1 cellular context compared by ENCODE assay signal in the genomic region with DNA sequence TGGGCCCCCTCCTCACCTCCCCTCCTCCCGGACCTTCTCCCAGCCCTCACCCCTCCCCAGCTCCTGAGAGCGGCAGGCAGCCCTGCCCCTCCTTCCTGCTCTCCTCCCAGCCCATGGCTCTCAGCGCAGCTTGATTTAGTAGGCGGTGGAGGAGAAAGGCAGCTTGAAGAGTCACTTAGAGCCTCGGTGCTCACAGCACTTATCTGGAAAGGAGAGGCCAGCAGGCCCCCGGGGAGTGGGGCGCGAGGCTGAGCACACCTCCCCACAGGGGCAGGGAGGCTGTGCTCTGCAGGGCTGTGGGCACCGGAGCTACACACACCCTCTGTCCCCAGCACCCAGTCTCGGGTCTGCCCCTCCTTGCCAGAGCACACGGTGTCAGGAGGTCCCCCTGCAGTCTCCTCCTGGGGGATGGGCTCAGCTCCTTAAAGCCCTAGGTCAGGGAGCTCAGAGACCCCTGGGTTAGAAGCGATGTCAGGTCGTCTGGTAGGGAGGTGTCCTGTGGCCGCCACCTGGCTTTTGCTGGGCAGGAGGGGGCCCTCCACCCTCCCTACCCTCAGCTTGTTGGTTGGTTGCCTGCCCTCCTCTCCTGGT.
A peak's percentile ranks its signal among the peaks of the same experiment; 100 is the strongest.
TF ChIP-seq lines count a peak whose summit lies in the region.

No MANE protein-coding gene starts in this region.

TF ChIP-seq in K562, 482 proteins besides CTCF, POLR2A, EP300 and RAD21 (continued from another document and continues in another):
- TF ChIP-seq, protein P1, sequence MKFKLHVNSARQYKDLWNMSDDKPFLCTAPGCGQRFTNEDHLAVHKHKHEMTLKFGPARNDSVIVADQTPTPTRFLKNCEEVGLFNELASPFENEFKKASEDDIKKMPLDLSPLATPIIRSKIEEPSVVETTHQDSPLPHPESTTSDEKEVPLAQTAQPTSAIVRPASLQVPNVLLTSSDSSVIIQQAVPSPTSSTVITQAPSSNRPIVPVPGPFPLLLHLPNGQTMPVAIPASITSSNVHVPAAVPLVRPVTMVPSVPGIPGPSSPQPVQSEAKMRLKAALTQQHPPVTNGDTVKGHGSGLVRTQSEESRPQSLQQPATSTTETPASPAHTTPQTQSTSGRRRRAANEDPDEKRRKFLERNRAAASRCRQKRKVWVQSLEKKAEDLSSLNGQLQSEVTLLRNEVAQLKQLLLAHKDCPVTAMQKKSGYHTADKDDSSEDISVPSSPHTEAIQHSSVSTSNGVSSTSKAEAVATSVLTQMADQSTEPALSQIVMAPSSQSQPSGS (CRISPR knock-in tag; IDR thresholded peaks at IDR 0.05), result no peak
- TF ChIP-seq, protein P2, sequence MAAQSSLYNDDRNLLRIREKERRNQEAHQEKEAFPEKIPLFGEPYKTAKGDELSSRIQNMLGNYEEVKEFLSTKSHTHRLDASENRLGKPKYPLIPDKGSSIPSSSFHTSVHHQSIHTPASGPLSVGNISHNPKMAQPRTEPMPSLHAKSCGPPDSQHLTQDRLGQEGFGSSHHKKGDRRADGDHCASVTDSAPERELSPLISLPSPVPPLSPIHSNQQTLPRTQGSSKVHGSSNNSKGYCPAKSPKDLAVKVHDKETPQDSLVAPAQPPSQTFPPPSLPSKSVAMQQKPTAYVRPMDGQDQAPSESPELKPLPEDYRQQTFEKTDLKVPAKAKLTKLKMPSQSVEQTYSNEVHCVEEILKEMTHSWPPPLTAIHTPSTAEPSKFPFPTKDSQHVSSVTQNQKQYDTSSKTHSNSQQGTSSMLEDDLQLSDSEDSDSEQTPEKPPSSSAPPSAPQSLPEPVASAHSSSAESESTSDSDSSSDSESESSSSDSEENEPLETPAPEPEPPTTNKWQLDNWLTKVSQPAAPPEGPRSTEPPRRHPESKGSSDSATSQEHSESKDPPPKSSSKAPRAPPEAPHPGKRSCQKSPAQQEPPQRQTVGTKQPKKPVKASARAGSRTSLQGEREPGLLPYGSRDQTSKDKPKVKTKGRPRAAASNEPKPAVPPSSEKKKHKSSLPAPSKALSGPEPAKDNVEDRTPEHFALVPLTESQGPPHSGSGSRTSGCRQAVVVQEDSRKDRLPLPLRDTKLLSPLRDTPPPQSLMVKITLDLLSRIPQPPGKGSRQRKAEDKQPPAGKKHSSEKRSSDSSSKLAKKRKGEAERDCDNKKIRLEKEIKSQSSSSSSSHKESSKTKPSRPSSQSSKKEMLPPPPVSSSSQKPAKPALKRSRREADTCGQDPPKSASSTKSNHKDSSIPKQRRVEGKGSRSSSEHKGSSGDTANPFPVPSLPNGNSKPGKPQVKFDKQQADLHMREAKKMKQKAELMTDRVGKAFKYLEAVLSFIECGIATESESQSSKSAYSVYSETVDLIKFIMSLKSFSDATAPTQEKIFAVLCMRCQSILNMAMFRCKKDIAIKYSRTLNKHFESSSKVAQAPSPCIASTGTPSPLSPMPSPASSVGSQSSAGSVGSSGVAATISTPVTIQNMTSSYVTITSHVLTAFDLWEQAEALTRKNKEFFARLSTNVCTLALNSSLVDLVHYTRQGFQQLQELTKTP (IDR thresholded peaks at IDR 0.05; ENCODE audit: low read depth in 1 of 2, partially characterized antibody in 2 of 2), result no peak
- TF ChIP-seq, protein P3, sequence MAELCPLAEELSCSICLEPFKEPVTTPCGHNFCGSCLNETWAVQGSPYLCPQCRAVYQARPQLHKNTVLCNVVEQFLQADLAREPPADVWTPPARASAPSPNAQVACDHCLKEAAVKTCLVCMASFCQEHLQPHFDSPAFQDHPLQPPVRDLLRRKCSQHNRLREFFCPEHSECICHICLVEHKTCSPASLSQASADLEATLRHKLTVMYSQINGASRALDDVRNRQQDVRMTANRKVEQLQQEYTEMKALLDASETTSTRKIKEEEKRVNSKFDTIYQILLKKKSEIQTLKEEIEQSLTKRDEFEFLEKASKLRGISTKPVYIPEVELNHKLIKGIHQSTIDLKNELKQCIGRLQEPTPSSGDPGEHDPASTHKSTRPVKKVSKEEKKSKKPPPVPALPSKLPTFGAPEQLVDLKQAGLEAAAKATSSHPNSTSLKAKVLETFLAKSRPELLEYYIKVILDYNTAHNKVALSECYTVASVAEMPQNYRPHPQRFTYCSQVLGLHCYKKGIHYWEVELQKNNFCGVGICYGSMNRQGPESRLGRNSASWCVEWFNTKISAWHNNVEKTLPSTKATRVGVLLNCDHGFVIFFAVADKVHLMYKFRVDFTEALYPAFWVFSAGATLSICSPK (IDR thresholded peaks at IDR 0.05; ENCODE audit: borderline replicate concordance), result 0 out of 2 replicates have a peak, but pooled peaks have one; percentile 56
- TF ChIP-seq, protein P4, sequence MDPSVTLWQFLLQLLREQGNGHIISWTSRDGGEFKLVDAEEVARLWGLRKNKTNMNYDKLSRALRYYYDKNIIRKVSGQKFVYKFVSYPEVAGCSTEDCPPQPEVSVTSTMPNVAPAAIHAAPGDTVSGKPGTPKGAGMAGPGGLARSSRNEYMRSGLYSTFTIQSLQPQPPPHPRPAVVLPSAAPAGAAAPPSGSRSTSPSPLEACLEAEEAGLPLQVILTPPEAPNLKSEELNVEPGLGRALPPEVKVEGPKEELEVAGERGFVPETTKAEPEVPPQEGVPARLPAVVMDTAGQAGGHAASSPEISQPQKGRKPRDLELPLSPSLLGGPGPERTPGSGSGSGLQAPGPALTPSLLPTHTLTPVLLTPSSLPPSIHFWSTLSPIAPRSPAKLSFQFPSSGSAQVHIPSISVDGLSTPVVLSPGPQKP (CRISPR knock-in tag; IDR thresholded peaks at IDR 0.05), result no peak
- TF ChIP-seq, protein P5, sequence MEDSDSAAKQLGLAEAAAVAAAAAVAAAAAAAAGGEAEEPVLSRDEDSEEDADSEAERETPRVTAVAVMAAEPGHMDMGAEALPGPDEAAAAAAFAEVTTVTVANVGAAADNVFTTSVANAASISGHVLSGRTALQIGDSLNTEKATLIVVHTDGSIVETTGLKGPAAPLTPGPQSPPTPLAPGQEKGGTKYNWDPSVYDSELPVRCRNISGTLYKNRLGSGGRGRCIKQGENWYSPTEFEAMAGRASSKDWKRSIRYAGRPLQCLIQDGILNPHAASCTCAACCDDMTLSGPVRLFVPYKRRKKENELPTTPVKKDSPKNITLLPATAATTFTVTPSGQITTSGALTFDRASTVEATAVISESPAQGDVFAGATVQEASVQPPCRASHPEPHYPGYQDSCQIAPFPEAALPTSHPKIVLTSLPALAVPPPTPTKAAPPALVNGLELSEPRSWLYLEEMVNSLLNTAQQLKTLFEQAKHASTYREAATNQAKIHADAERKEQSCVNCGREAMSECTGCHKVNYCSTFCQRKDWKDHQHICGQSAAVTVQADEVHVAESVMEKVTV (CRISPR knock-in tag; IDR thresholded peaks at IDR 0.05), result no peak
- TF ChIP-seq MYC (IDR thresholded peaks at IDR 0.05; ENCODE audit: low read depth, low read length), result peak; percentile 21; the same call in 1 of the 2 replicates
- no peak for TF ChIP-seq MYC (CRISPR knock-in tag; IDR thresholded peaks at IDR 0.05; ENCODE audit: borderline replicate concordance, low read depth)
- peak; percentile 34 for TF ChIP-seq CBFA2T2 (conservative IDR thresholded peaks at IDR 0.05)
- no peak for TF ChIP-seq PCBP1 (IDR thresholded peaks at IDR 0.05; ENCODE audit: low read depth, low read length, poor library complexity, severe bottlenecking)
- TF ChIP-seq, protein P6, sequence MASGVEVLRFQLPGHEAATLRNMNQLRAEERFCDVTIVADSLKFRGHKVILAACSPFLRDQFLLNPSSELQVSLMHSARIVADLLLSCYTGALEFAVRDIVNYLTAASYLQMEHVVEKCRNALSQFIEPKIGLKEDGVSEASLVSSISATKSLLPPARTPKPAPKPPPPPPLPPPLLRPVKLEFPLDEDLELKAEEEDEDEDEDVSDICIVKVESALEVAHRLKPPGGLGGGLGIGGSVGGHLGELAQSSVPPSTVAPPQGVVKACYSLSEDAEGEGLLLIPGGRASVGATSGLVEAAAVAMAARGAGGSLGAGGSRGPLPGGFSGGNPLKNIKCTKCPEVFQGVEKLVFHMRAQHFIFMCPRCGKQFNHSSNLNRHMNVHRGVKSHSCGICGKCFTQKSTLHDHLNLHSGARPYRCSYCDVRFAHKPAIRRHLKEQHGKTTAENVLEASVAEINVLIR (CRISPR knock-in tag; IDR thresholded peaks at IDR 0.05), result no peak
- TF ChIP-seq KDM2B (CRISPR knock-in tag; IDR thresholded peaks at IDR 0.05), result no peak
- 0 out of 2 replicates have a peak, but pooled peaks have one; percentile 15 for TF ChIP-seq DNMT1 (IDR thresholded peaks at IDR 0.05)
- 0 out of 2 replicates have a peak, but pooled peaks have one; percentile 20 for TF ChIP-seq PML (IDR thresholded peaks at IDR 0.05; ENCODE audit: low read length)
- no peak for TF ChIP-seq SAP30 (IDR thresholded peaks at IDR 0.05; ENCODE audit: borderline replicate concordance, insufficient read depth, low read depth, low read length, poor library complexity, severe bottlenecking)
- no peak for TF ChIP-seq ELF1 (tag; IDR thresholded peaks at IDR 0.05)
- TF ChIP-seq TOE1 (IDR thresholded peaks at IDR 0.05; ENCODE audit: borderline replicate concordance), result peak; percentile 50; the same call in 1 of the 2 replicates
- no peak for TF ChIP-seq TOE1 (CRISPR knock-in tag; IDR thresholded peaks at IDR 0.05; ENCODE audit: borderline replicate concordance, low read depth)
- TF ChIP-seq TRIM28 (IDR thresholded peaks at IDR 0.05), result no peak
- TF ChIP-seq IFI16 (CRISPR knock-in tag; IDR thresholded peaks at IDR 0.05), result no peak
- TF ChIP-seq ZFP30 (CRISPR knock-in tag; IDR thresholded peaks at IDR 0.05; ENCODE audit: borderline replicate concordance), result no peak
- peak; percentile 51; the same call in 1 of the 2 replicates for TF ChIP-seq ARID2 (IDR thresholded peaks at IDR 0.05)
- TF ChIP-seq PRMT5 (CRISPR knock-in tag; IDR thresholded peaks at IDR 0.05), result no peak
- no peak for TF ChIP-seq ZNF121 (CRISPR knock-in tag; conservative IDR thresholded peaks at IDR 0.05)
- TF ChIP-seq ZNF644 (tag; IDR thresholded peaks at IDR 0.05; ENCODE audit: low read depth), result no peak
- TF ChIP-seq HIVEP1 (CRISPR knock-in tag; IDR thresholded peaks at IDR 0.05), result no peak
- 0 out of 3 replicates have a peak, but pooled peaks of 1 of the 2 experiments have one; percentile 1 for TF ChIP-seq CBX3 (IDR thresholded peaks at IDR 0.05; ENCODE audit: borderline replicate concordance in 1 of 2, low read length in 2 of 2)
- TF ChIP-seq MCM5 (IDR thresholded peaks at IDR 0.05; ENCODE audit: low read depth), result no peak
- TF ChIP-seq, protein P7, sequence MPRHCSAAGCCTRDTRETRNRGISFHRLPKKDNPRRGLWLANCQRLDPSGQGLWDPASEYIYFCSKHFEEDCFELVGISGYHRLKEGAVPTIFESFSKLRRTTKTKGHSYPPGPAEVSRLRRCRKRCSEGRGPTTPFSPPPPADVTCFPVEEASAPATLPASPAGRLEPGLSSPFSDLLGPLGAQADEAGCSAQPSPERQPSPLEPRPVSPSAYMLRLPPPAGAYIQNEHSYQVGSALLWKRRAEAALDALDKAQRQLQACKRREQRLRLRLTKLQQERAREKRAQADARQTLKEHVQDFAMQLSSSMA (CRISPR knock-in tag; IDR thresholded peaks at IDR 0.05), result no peak
- TF ChIP-seq, protein P8, sequence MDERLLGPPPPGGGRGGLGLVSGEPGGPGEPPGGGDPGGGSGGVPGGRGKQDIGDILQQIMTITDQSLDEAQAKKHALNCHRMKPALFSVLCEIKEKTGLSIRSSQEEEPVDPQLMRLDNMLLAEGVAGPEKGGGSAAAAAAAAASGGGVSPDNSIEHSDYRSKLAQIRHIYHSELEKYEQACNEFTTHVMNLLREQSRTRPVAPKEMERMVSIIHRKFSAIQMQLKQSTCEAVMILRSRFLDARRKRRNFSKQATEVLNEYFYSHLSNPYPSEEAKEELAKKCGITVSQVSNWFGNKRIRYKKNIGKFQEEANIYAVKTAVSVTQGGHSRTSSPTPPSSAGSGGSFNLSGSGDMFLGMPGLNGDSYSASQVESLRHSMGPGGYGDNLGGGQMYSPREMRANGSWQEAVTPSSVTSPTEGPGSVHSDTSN (CRISPR knock-in tag; IDR thresholded peaks at IDR 0.05; ENCODE audit: low read depth), result no peak; the same call in 1 of the 2 replicates
- TF ChIP-seq, protein P8 (tag; conservative IDR thresholded peaks at IDR 0.05; ENCODE audit: low read depth), result peak; percentile 67
- no peak for TF ChIP-seq ZNF239 (CRISPR knock-in tag; IDR thresholded peaks at IDR 0.05)
- no peak for TF ChIP-seq GABPB1 (CRISPR knock-in tag; IDR thresholded peaks at IDR 0.05)
- peak; percentile 5; the same call in 1 of the 2 replicates for TF ChIP-seq RB1 (IDR thresholded peaks at IDR 0.05; ENCODE audit: low read depth)
- no peak for TF ChIP-seq CBFB (CRISPR knock-in tag; IDR thresholded peaks at IDR 0.05)
- TF ChIP-seq, protein P9, sequence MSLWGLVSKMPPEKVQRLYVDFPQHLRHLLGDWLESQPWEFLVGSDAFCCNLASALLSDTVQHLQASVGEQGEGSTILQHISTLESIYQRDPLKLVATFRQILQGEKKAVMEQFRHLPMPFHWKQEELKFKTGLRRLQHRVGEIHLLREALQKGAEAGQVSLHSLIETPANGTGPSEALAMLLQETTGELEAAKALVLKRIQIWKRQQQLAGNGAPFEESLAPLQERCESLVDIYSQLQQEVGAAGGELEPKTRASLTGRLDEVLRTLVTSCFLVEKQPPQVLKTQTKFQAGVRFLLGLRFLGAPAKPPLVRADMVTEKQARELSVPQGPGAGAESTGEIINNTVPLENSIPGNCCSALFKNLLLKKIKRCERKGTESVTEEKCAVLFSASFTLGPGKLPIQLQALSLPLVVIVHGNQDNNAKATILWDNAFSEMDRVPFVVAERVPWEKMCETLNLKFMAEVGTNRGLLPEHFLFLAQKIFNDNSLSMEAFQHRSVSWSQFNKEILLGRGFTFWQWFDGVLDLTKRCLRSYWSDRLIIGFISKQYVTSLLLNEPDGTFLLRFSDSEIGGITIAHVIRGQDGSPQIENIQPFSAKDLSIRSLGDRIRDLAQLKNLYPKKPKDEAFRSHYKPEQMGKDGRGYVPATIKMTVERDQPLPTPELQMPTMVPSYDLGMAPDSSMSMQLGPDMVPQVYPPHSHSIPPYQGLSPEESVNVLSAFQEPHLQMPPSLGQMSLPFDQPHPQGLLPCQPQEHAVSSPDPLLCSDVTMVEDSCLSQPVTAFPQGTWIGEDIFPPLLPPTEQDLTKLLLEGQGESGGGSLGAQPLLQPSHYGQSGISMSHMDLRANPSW (CRISPR knock-in tag; IDR thresholded peaks at IDR 0.05), result no peak
- TF ChIP-seq CCNT2 (IDR thresholded peaks at IDR 0.05; ENCODE audit: borderline replicate concordance, extremely low read depth, insufficient read length, low read depth, low read length), result no peak
- TF ChIP-seq IRF2 (CRISPR knock-in tag; IDR thresholded peaks at IDR 0.05), result no peak
- TF ChIP-seq, protein P10, sequence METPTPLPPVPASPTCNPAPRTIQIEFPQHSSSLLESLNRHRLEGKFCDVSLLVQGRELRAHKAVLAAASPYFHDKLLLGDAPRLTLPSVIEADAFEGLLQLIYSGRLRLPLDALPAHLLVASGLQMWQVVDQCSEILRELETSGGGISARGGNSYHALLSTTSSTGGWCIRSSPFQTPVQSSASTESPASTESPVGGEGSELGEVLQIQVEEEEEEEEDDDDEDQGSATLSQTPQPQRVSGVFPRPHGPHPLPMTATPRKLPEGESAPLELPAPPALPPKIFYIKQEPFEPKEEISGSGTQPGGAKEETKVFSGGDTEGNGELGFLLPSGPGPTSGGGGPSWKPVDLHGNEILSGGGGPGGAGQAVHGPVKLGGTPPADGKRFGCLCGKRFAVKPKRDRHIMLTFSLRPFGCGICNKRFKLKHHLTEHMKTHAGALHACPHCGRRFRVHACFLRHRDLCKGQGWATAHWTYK (CRISPR knock-in tag; IDR thresholded peaks at IDR 0.05), result peak; percentile 47; the same call in 1 of the 2 replicates
